1 cellular context compared by ENCODE assay signal in the genomic region with DNA sequence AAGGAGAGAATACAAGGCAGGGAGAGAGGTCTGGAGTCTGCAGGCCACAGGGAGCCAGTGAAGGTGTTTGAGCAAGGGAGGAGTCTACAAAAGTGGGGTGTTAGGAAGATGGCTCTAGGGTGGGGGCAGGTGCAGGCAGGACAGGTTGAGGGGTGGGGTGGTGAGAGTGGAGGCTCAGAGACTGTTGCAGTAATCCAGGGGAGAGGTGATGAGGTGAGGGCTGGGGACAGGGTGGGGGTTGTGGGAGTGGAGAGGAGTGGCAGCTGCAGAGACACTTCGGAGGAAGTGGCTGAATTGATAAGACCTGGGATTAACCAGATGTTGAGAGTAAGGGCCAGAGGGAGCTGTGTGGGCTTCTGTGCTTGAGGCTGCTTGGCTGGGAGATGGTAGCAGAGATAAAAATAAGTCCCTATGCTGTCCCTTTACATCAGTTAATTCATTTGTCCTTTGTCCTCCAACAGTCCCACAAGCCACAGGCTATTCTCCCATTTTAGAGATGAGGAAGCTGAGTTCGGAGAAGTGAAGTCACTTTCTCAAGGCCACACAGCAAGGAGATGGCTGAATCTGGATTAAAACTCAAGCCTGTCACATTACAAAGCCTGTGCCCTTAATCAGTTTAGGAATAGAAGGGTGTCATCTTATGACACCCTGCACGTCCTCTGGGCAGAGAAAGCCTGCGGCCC.
TF ChIP-seq lines count a peak whose summit lies in the region.

No MANE protein-coding gene starts in this region.

TF ChIP-seq in K562, 482 proteins besides CTCF, POLR2A, EP300 and RAD21 (continued from another document and continues in another):
- TF ChIP-seq, protein P1, sequence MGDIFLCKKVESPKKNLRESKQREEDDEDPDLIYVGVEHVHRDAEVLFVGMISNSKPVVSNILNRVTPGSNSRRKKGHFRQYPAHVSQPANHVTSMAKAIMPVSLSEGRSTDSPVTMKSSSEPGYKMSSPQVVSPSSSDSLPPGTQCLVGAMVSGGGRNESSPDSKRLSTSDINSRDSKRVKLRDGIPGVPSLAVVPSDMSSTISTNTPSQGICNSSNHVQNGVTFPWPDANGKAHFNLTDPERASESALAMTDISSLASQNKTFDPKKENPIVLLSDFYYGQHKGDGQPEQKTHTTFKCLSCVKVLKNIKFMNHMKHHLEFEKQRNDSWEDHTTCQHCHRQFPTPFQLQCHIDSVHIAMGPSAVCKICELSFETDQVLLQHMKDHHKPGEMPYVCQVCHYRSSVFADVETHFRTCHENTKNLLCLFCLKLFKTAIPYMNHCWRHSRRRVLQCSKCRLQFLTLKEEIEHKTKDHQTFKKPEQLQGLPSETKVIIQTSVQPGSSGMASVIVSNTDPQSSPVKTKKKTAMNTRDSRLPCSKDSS (IDR thresholded peaks at IDR 0.05; ENCODE audit: low read depth, partially characterized antibody): no peak
- TF ChIP-seq NCOR1 (IDR thresholded peaks at IDR 0.05) (peak; percentile 97), SOX6 (IDR thresholded peaks at IDR 0.05) (peak; percentile 87), ZBTB1 (CRISPR knock-in tag; IDR thresholded peaks at IDR 0.05; ENCODE audit: borderline replicate concordance, low read depth) (no peak), MAZ (CRISPR knock-in tag; conservative IDR thresholded peaks at IDR 0.05 in 1 of 2, IDR thresholded peaks at IDR 0.05 in 1 of 2) (peak; percentile 70 to 95), CREBBP (IDR thresholded peaks at IDR 0.05; ENCODE audit: low read depth, low read length) (no peak), RCOR1 (IDR thresholded peaks at IDR 0.05; ENCODE audit: borderline replicate concordance in 1 of 2, low read depth in 2 of 2, low read length in 2 of 2) (peak; percentile 86 to 97; a peak in 3 of 4 replicates), ARHGAP35 (IDR thresholded peaks at IDR 0.05; ENCODE audit: partially characterized antibody) (peak; percentile 78), RBM25 (IDR thresholded peaks at IDR 0.05; ENCODE audit: low read depth, low read length, severe bottlenecking) (peak; percentile 100), CEBPG (CRISPR knock-in tag; IDR thresholded peaks at IDR 0.05) (no peak), CEBPG (tag; conservative IDR thresholded peaks at IDR 0.05 in 1 of 2, IDR thresholded peaks at IDR 0.05 in 1 of 2) (no peak), ZNF384 (IDR thresholded peaks at IDR 0.05; ENCODE audit: low read depth, low read length) (no peak), KDM5B (IDR thresholded peaks at IDR 0.05; ENCODE audit: insufficient replicate concordance, low read depth, low read length) (peak; percentile 20), HOXB6 (CRISPR knock-in tag; IDR thresholded peaks at IDR 0.05; ENCODE audit: borderline replicate concordance) (no peak), TBL1XR1 (IDR thresholded peaks at IDR 0.05; ENCODE audit: low read length in 2 of 2) (peak; percentile 90 to 93), ZNF444 (CRISPR knock-in tag; IDR thresholded peaks at IDR 0.05) (no peak), ZNF668 (CRISPR knock-in tag; IDR thresholded peaks at IDR 0.05) (peak; percentile 44; the same call in 1 of the 2 replicates), NCOA6 (IDR thresholded peaks at IDR 0.05) (no peak), TRIM24 (IDR thresholded peaks at IDR 0.05) (peak; percentile 88 to 93), GATAD2A (IDR thresholded peaks at IDR 0.05) (peak; percentile 63; the same call in 1 of the 2 replicates), ILF3 (IDR thresholded peaks at IDR 0.05; ENCODE audit: borderline replicate concordance) (no peak), JUN (IDR thresholded peaks at IDR 0.05; ENCODE audit: borderline replicate concordance, low read depth, low read length) (peak; percentile 34; the same call in 1 of the 2 replicates), JUN (CRISPR knock-in tag; IDR thresholded peaks at IDR 0.05; ENCODE audit: borderline replicate concordance) (no peak), KLF16 (IDR thresholded peaks at IDR 0.05) (peak; percentile 98), SIRT6 (IDR thresholded peaks at IDR 0.05; ENCODE audit: low read depth, low read length) (no peak), FOXK2 (conservative IDR thresholded peaks at IDR 0.05 in 1 of 2, IDR thresholded peaks at IDR 0.05 in 1 of 2; ENCODE audit: low read depth in 2 of 2) (peak in 1 of 2 experiments; percentile 42; a peak in 1 of 4 replicates), PCBP2 (IDR thresholded peaks at IDR 0.05; ENCODE audit: low read depth, low read length, poor library complexity, severe bottlenecking) (no peak), MED1 (CRISPR knock-in tag; IDR thresholded peaks at IDR 0.05; ENCODE audit: borderline replicate concordance) (no peak), SRSF7 (optimal IDR thresholded peaks at IDR 0.05; ENCODE audit: low read depth, low read length) (no peak), NR4A1 (CRISPR knock-in tag; IDR thresholded peaks at IDR 0.05) (no peak), NR4A1 (tag; IDR thresholded peaks at IDR 0.05) (peak; percentile 71), CAMTA2 (CRISPR knock-in tag; conservative IDR thresholded peaks at IDR 0.05) (0 out of 2 replicates have a peak, but pooled peaks have one; percentile 43), ZNF644 (tag; IDR thresholded peaks at IDR 0.05; ENCODE audit: low read depth) (0 out of 2 replicates have a peak, but pooled peaks have one; percentile 69)
- TF ChIP-seq, protein P2, sequence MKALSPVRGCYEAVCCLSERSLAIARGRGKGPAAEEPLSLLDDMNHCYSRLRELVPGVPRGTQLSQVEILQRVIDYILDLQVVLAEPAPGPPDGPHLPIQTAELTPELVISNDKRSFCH (CRISPR knock-in tag; IDR thresholded peaks at IDR 0.05): no peak
- TF ChIP-seq, protein P2 (tag; IDR thresholded peaks at IDR 0.05): peak; percentile 68; the same call in 1 of the 2 replicates
- TF ChIP-seq, protein P3, sequence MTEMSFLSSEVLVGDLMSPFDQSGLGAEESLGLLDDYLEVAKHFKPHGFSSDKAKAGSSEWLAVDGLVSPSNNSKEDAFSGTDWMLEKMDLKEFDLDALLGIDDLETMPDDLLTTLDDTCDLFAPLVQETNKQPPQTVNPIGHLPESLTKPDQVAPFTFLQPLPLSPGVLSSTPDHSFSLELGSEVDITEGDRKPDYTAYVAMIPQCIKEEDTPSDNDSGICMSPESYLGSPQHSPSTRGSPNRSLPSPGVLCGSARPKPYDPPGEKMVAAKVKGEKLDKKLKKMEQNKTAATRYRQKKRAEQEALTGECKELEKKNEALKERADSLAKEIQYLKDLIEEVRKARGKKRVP (CRISPR knock-in tag; IDR thresholded peaks at IDR 0.05): no peak
- TF ChIP-seq, protein P4, sequence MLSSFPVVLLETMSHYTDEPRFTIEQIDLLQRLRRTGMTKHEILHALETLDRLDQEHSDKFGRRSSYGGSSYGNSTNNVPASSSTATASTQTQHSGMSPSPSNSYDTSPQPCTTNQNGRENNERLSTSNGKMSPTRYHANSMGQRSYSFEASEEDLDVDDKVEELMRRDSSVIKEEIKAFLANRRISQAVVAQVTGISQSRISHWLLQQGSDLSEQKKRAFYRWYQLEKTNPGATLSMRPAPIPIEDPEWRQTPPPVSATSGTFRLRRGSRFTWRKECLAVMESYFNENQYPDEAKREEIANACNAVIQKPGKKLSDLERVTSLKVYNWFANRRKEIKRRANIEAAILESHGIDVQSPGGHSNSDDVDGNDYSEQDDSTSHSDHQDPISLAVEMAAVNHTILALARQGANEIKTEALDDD (IDR thresholded peaks at IDR 0.05): peak; percentile 28; the same call in 1 of the 2 replicates
- TF ChIP-seq, protein P5, sequence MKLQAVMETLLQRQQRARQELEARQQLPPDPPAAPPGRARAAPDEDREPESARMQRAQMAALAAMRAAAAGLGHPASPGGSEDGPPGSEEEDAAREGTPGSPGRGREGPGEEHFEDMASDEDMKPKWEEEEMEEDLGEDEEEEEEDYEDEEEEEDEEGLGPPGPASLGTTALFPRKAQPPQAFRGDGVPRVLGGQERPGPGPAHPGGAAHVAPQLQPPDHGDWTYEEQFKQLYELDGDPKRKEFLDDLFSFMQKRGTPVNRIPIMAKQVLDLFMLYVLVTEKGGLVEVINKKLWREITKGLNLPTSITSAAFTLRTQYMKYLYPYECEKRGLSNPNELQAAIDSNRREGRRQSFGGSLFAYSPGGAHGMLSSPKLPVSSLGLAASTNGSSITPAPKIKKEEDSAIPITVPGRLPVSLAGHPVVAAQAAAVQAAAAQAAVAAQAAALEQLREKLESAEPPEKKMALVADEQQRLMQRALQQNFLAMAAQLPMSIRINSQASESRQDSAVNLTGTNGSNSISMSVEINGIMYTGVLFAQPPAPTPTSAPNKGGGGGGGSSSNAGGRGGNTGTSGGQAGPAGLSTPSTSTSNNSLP (IDR thresholded peaks at IDR 0.05; ENCODE audit: borderline replicate concordance, low read depth, low read length): peak; percentile 62; the same call in 1 of the 2 replicates
- TF ChIP-seq, protein P6, sequence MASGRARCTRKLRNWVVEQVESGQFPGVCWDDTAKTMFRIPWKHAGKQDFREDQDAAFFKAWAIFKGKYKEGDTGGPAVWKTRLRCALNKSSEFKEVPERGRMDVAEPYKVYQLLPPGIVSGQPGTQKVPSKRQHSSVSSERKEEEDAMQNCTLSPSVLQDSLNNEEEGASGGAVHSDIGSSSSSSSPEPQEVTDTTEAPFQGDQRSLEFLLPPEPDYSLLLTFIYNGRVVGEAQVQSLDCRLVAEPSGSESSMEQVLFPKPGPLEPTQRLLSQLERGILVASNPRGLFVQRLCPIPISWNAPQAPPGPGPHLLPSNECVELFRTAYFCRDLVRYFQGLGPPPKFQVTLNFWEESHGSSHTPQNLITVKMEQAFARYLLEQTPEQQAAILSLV (tag; IDR thresholded peaks at IDR 0.05): no peak
- TF ChIP-seq, protein P7, sequence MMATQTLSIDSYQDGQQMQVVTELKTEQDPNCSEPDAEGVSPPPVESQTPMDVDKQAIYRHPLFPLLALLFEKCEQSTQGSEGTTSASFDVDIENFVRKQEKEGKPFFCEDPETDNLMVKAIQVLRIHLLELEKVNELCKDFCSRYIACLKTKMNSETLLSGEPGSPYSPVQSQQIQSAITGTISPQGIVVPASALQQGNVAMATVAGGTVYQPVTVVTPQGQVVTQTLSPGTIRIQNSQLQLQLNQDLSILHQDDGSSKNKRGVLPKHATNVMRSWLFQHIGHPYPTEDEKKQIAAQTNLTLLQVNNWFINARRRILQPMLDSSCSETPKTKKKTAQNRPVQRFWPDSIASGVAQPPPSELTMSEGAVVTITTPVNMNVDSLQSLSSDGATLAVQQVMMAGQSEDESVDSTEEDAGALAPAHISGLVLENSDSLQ (IDR thresholded peaks at IDR 0.05): peak; percentile 87
- TF ChIP-seq, protein P8, sequence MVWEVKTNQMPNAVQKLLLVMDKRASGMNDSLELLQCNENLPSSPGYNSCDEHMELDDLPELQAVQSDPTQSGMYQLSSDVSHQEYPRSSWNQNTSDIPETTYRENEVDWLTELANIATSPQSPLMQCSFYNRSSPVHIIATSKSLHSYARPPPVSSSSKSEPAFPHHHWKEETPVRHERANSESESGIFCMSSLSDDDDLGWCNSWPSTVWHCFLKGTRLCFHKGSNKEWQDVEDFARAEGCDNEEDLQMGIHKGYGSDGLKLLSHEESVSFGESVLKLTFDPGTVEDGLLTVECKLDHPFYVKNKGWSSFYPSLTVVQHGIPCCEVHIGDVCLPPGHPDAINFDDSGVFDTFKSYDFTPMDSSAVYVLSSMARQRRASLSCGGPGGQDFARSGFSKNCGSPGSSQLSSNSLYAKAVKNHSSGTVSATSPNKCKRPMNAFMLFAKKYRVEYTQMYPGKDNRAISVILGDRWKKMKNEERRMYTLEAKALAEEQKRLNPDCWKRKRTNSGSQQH (CRISPR knock-in tag; IDR thresholded peaks at IDR 0.05): peak; percentile 92; the same call in 1 of the 2 replicates
- TF ChIP-seq, protein P9, sequence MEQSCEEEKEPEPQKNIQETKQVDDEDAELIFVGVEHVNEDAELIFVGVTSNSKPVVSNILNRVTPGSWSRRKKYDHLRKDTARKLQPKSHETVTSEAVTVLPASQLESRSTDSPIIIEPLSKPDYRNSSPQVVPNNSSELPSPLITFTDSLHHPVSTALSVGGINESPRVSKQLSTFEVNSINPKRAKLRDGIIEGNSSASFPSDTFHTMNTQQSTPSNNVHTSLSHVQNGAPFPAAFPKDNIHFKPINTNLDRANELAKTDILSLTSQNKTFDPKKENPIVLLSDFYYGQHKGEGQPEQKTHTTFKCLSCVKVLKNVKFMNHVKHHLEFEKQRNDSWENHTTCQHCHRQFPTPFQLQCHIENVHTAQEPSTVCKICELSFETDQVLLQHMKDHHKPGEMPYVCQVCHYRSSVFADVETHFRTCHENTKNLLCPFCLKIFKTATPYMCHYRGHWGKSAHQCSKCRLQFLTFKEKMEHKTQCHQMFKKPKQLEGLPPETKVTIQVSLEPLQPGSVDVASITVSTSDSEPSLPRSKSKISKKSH (CRISPR knock-in tag; IDR thresholded peaks at IDR 0.05): no peak
- TF ChIP-seq, protein P10, sequence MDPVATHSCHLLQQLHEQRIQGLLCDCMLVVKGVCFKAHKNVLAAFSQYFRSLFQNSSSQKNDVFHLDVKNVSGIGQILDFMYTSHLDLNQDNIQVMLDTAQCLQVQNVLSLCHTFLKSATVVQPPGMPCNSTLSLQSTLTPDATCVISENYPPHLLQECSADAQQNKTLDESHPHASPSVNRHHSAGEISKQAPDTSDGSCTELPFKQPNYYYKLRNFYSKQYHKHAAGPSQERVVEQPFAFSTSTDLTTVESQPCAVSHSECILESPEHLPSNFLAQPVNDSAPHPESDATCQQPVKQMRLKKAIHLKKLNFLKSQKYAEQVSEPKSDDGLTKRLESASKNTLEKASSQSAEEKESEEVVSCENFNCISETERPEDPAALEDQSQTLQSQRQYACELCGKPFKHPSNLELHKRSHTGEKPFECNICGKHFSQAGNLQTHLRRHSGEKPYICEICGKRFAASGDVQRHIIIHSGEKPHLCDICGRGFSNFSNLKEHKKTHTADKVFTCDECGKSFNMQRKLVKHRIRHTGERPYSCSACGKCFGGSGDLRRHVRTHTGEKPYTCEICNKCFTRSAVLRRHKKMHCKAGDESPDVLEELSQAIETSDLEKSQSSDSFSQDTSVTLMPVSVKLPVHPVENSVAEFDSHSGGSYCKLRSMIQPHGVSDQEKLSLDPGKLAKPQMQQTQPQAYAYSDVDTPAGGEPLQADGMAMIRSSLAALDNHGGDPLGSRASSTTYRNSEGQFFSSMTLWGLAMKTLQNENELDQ (CRISPR knock-in tag; IDR thresholded peaks at IDR 0.05; ENCODE audit: borderline replicate concordance): 0 out of 2 replicates have a peak, but pooled peaks have one; percentile 7
- TF ChIP-seq, protein P11, sequence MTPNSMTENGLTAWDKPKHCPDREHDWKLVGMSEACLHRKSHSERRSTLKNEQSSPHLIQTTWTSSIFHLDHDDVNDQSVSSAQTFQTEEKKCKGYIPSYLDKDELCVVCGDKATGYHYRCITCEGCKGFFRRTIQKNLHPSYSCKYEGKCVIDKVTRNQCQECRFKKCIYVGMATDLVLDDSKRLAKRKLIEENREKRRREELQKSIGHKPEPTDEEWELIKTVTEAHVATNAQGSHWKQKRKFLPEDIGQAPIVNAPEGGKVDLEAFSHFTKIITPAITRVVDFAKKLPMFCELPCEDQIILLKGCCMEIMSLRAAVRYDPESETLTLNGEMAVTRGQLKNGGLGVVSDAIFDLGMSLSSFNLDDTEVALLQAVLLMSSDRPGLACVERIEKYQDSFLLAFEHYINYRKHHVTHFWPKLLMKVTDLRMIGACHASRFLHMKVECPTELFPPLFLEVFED (CRISPR knock-in tag; conservative IDR thresholded peaks at IDR 0.05): peak; percentile 91
